13 cellular contexts compared by ENCODE assay signal in genomic region chr12:69988601-69989194, GRCh38.
DNase-seq lines count a peak whose midpoint lies in the region; ATAC-seq, FAIRE-seq and TF ChIP-seq lines count a peak whose summit lies in the region.
"Had no signal": no experiment of that assay in that cellular context is flagged by ENCODE, and none has a peak within 500 bp of the region (broad histone marks: within the 10 kb centered on the region; RNA-seq: fewer than 3 reads in every experiment).

No MANE protein-coding gene starts in this region.

- H4K20me1 ChIP-seq in astrocyte (ENCODE audit: insufficient read depth, low read length): no peaks in the 10 kb centered on the region

- H3K27me3 ChIP-seq in astrocyte (ENCODE audit: insufficient read depth, low read length) (no peaks in the 10 kb centered on the region), right cardiac atrium (ENCODE audit: control insufficient read depth, insufficient read depth) (no peaks in the 10 kb centered on the region)

- peak overlapping the region; percentile 40 for H2AFZ ChIP-seq in astrocyte (ENCODE audit: low read depth, low read length)

- peak overlapping the region; percentile 68 for H3K9ac ChIP-seq in astrocyte (ENCODE audit: low read length)

- H3K4me3 Mint-ChIP-seq in astrocyte (ENCODE audit: unreplicated experiment): no peak overlapping the region
- H3K4me3 Mint-ChIP-seq: CD8-positive, alpha-beta memory T cell had no signal

- no peaks in the 10 kb centered on the region for H3K9me3 ChIP-seq in astrocyte (ENCODE audit: insufficient read depth, low read depth, low read length)
- H3K9me3 ChIP-seq in right cardiac atrium (ENCODE audit: control insufficient read depth, low read length): no peaks in the 10 kb centered on the region

- H3K4me1 ChIP-seq in astrocyte (ENCODE audit: insufficient read depth, low read length): peaks cover 15% of the 10 kb centered on the region
- peaks cover 4% of the 10 kb centered on the region for H3K4me1 ChIP-seq in right cardiac atrium (ENCODE audit: control insufficient read depth, insufficient read depth, low read length)

- no peaks in the 10 kb centered on the region for H3K36me3 Mint-ChIP-seq in astrocyte (ENCODE audit: low read depth, unreplicated experiment)
- H3K36me3 Mint-ChIP-seq: CD8-positive, alpha-beta memory T cell had no signal

- H3K4me3 ChIP-seq in astrocyte (ENCODE audit: insufficient read depth, low read depth, low read length): peak overlapping the region; percentile 11
- peak overlapping the region; percentile 27 for H3K4me3 ChIP-seq in right cardiac atrium (ENCODE audit: low read length)
- peak overlapping the region; percentile 17 for H3K4me3 ChIP-seq in skeletal muscle cell (ENCODE audit: low read depth, low read length)
- H3K4me3 ChIP-seq: GM12878 had no signal

- ATAC-seq in right cardiac atrium (peak; percentile 71 to 79), GM18505 (IDR thresholded peaks at IDR 0.05; ENCODE audit: unreplicated experiment) (no peak), HG03097 (IDR thresholded peaks at IDR 0.05; ENCODE audit: low FRiP score, unreplicated experiment) (no peak), HG02981 (IDR thresholded peaks at IDR 0.05; ENCODE audit: unreplicated experiment) (no peak)
- ATAC-seq: GM12878 had no signal

- no peak overlapping the region for H3K27ac Mint-ChIP-seq in astrocyte (ENCODE audit: unreplicated experiment)
- H3K27ac Mint-ChIP-seq: CD8-positive, alpha-beta memory T cell had no signal

- peak; percentile 45 for DNase-seq in GM03348 (ENCODE audit: low spot score)
- peak; percentile 77 for DNase-seq in astrocyte (ENCODE audit: low read depth)
- DNase-seq in right cardiac atrium: no peak
- DNase-seq in skeletal muscle cell (ENCODE audit: low read depth): peak; percentile 87
- DNase-seq in NCI-H2107 (lab: John Stamatoyannopoulos, UW): no peak
- DNase-seq: CD8-positive, alpha-beta memory T cell; cortex of kidney; NCI-H510A treated with DMSO at 0.1 percent for 48 hours; posterior cingulate gyrus had no signal

- peak overlapping the region; percentile 77 for H3K27ac ChIP-seq in astrocyte (ENCODE audit: low read depth, low read length)
- H3K27ac ChIP-seq in right cardiac atrium (ENCODE audit: low read length): peak overlapping the region; percentile 79

- no peaks in the 10 kb centered on the region for H3K79me2 ChIP-seq in astrocyte (ENCODE audit: insufficient read depth, low read length)

- TF ChIP-seq CTCF in astrocyte (IDR thresholded peaks at IDR 0.05; ENCODE audit: insufficient read depth, low read depth, low read length): no peak

- no peak for TF ChIP-seq POLR2A in GM18505 (IDR thresholded peaks at IDR 0.05; ENCODE audit: borderline replicate concordance, extremely low read depth, insufficient read depth, insufficient read length)

- H3K4me2 ChIP-seq in astrocyte (ENCODE audit: low read length): peak overlapping the region; percentile 68

- no peaks in the 10 kb centered on the region for H3K36me3 ChIP-seq in astrocyte (ENCODE audit: insufficient read depth, low read length)

- no peaks in the 10 kb centered on the region for H3K27me3 Mint-ChIP-seq in astrocyte (ENCODE audit: low read depth, unreplicated experiment)

- intact Hi-C loops in right cardiac atrium (cut with DNase I): no loop called here

- FAIRE-seq in astrocyte (lab: Jason Lieb, UNC): no peak
- FAIRE-seq: GM12878 had no signal

- H3K9me3 Mint-ChIP-seq in astrocyte (ENCODE audit: unreplicated experiment): no peaks in the 10 kb centered on the region

- 12% methylated on average over 5 of the region's 5 CpGs for WGBS in right cardiac atrium

- H3K4me1 Mint-ChIP-seq in astrocyte (ENCODE audit: low read depth, unreplicated experiment): no peaks in the 10 kb centered on the region
- H3K4me1 Mint-ChIP-seq: CD8-positive, alpha-beta memory T cell had no signal

Comparison
In these comparisons a context has a peak if more than half of its experiments do, and no peak if none do; other contexts are left out.
1. DNase-seq: peak in GM03348 (single experiment), astrocyte (single experiment) and skeletal muscle cell (single experiment); none in right cardiac atrium (0 of 3) and NCI-H2107 (single experiment).
2. ATAC-seq: peak in right cardiac atrium (2 of 2); none in GM18505 (single experiment), HG03097 (single experiment) and HG02981 (single experiment).
3. Peak in every context shown above with its lines, with median percentiles within 50 percentile points of each other: H3K4me3 ChIP-seq.